ENCODE assay signal across 30 cellular contexts in the genomic region with DNA sequence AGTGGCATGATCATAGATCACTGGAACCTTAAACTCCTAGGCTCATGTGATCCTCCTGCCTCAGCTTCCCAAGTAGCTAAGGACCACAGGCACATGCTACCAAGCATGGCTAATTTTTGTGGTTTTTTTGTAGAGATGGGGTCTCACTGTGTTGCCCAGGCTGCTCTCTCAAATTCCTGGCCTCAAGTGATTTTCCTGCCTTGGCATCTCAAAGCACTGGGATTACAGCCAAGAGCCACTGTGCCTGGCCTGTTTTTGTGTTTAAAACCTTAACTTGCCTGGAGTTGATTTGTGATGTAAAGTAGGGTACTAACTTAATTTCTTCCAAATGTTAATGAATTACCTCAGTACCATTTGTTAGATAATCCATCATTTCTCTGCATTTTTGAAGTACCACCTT. TPM values are rescaled to one million over a fixed set of nuclear protein-coding genes. Genes with fewer than 3 reads are reported as not detected.
A peak's percentile ranks its signal among the peaks of the same experiment; 100 is the strongest.
DNase-seq lines count a peak whose midpoint lies in the region; ATAC-seq, FAIRE-seq and TF ChIP-seq lines count a peak whose summit lies in the region.
"Had no signal": no experiment of that assay in that cellular context is flagged by ENCODE, and none has a peak within 500 bp of the region (broad histone marks: within the 10 kb centered on the region; RNA-seq: fewer than 3 reads in every experiment).

No MANE protein-coding gene starts in this region.

- CTCF ChIA-PET in A549 (lab: Yijun Ruan, JAX) (no interaction called here), WTC11 (lab: Charles Lee) (no interaction called here)

- H3K4me2 ChIP-seq in A549: no peak overlapping the region
- H3K4me2 ChIP-seq: BLaER1 had no signal

- intact Hi-C loops in posterior cingulate gyrus (cut with DNase I): no loop called here

- no peaks in the 10 kb centered on the region for H3K9me3 Mint-ChIP-seq in WTC11
- H3K9me3 Mint-ChIP-seq: CD14-positive monocyte; CD4-positive, alpha-beta memory T cell had no signal

- H3K4me1 ChIP-seq in A549 (no peaks in the 10 kb centered on the region), HAP-1 (peaks cover 12% of the 10 kb centered on the region)
- H3K4me1 ChIP-seq: BE2C had no signal

- H3K4me3 Mint-ChIP-seq in WTC11: no peak overlapping the region
- H3K4me3 Mint-ChIP-seq: CD14-positive monocyte; CD4-positive, alpha-beta memory T cell; CD4-positive, CD25-positive, alpha-beta regulatory T cell; CD8-positive, alpha-beta memory T cell had no signal

- H3K27ac Mint-ChIP-seq in WTC11: no peak overlapping the region
- H3K27ac Mint-ChIP-seq: CD14-positive monocyte; CD4-positive, alpha-beta memory T cell; CD4-positive, CD25-positive, alpha-beta regulatory T cell had no signal

- H3K4me1 Mint-ChIP-seq in WTC11: peaks cover 17% of the 10 kb centered on the region

- TF ChIP-seq EP300 in A549 (IDR thresholded peaks at IDR 0.05): no peak

- peaks cover 6% of the 10 kb centered on the region for H3K36me3 Mint-ChIP-seq in WTC11
- H3K36me3 Mint-ChIP-seq: CD14-positive monocyte had no signal

- no peak for TF ChIP-seq POLR2A in A549 (IDR thresholded peaks at IDR 0.05; ENCODE audit: low read length)

- POLR2A ChIA-PET in A549 (lab: Yijun Ruan, JAX): no interaction called here
- POLR2A ChIA-PET in WTC11 (lab: Charles Lee): no interaction called here

- in situ Hi-C loops in HAP-1 (cut with MboI; ENCODE audit: low sequenced_read_pairs): loop anchor here (25.0 kb wide), 1 partner anchor 720 kb away; no protein-coding TSS in a partner anchor

- no peaks in the 10 kb centered on the region for H3K27me3 Mint-ChIP-seq in WTC11 (ENCODE audit: low read depth)
- H3K27me3 Mint-ChIP-seq: CD4-positive, alpha-beta memory T cell; CD4-positive, CD25-positive, alpha-beta regulatory T cell had no signal

- no peak overlapping the region for H3K27ac ChIP-seq in A549
- H3K27ac ChIP-seq: 22Rv1, BLaER1 had no signal

- no peak for DNase-seq in A549 (ENCODE audit: low read depth in 1 of 2, low spot score in 1 of 2)
- DNase-seq in HAP-1 (ENCODE audit: low spot score in 2 of 2): peak; percentile 52 to 61
- no peak for DNase-seq in WTC11 (ENCODE audit: low spot score)
- peak; percentile 30 for DNase-seq in fibroblast of peridontal ligament (ENCODE audit: extremely low read depth)
- no peak for DNase-seq in inferior parietal cortex (ENCODE audit: extremely low spot score)
- DNase-seq in NK-92 treated with Interleukin-12 subunit alpha and Interleukin-12 subunit beta, amount 100 ng/mL, for 24 hours (lab: John Stamatoyannopoulos, UW): no peak
- no peak for DNase-seq in posterior cingulate gyrus
- DNase-seq: ACHN; BE2C; C1 segment of cervical spinal cord; CD4-positive, alpha-beta memory T cell; CD4-positive, CD25-positive, alpha-beta regulatory T cell; CD8-positive, alpha-beta memory T cell; COR-L47; DMS 273 treated with DMSO at 0.1 percent for 48 hours; DMS153; DMS53; DMS79; DND-41; EL; GF-D8 had no signal

- TF ChIP-seq CTCF in A549 (IDR thresholded peaks at IDR 0.05) (no peak), WTC11 (IDR thresholded peaks at IDR 0.05) (no peak)

- H3K36me3 ChIP-seq in HAP-1 (replicated peaks): peaks cover 3% of the 10 kb centered on the region; the same call in 1 of the 2 replicates
- H3K36me3 ChIP-seq: BE2C had no signal

- H3K4me3 ChIP-seq in A549 (no peak overlapping the region), HAP-1 (no peak overlapping the region)
- H3K4me3 ChIP-seq: BLaER1 had no signal

- TF ChIP-seq RAD21 in A549 (conservative IDR thresholded peaks at IDR 0.05 in 1 of 2, IDR thresholded peaks at IDR 0.05 in 1 of 2): no peak

- no peaks in the 10 kb centered on the region for H3K9me3 ChIP-seq in A549
- H3K9me3 ChIP-seq in HAP-1: no peaks in the 10 kb centered on the region
- H3K9me3 ChIP-seq: BE2C had no signal

- ATAC-seq in A549 (no peak), WTC11 (no peak), GM19397 (IDR thresholded peaks at IDR 0.05; ENCODE audit: unreplicated experiment) (no peak)

- no peaks in the 10 kb centered on the region for H3K27me3 ChIP-seq in HAP-1 (ENCODE audit: low read depth)
- H3K27me3 ChIP-seq: BE2C had no signal

- peak; percentile 54 for FAIRE-seq in A549 (lab: Jason Lieb, UNC)
- FAIRE-seq: G401.6, GM12891, GM19239 had no signal

TF ChIP-seq in A549, 52 proteins besides CTCF, POLR2A, EP300 and RAD21:
- TF ChIP-seq JUNB (IDR thresholded peaks at IDR 0.05): no peak
TF ChIP-seq in A549: peak in this region for 0.

TF ChIP-seq in WTC11, 78 proteins besides CTCF, POLR2A, EP300 and RAD21:
- TF ChIP-seq ZNF121 (CRISPR knock-in tag; IDR thresholded peaks at IDR 0.05): peak; percentile 86
- TF ChIP-seq TEAD4 (CRISPR knock-in tag; IDR thresholded peaks at IDR 0.05): no peak
- no peak for TF ChIP-seq FOXJ3 (CRISPR knock-in tag; IDR thresholded peaks at IDR 0.05; ENCODE audit: borderline replicate concordance)
- no peak for TF ChIP-seq ZNF396 (CRISPR knock-in tag; IDR thresholded peaks at IDR 0.05; ENCODE audit: borderline replicate concordance)
- TF ChIP-seq, protein P1, sequence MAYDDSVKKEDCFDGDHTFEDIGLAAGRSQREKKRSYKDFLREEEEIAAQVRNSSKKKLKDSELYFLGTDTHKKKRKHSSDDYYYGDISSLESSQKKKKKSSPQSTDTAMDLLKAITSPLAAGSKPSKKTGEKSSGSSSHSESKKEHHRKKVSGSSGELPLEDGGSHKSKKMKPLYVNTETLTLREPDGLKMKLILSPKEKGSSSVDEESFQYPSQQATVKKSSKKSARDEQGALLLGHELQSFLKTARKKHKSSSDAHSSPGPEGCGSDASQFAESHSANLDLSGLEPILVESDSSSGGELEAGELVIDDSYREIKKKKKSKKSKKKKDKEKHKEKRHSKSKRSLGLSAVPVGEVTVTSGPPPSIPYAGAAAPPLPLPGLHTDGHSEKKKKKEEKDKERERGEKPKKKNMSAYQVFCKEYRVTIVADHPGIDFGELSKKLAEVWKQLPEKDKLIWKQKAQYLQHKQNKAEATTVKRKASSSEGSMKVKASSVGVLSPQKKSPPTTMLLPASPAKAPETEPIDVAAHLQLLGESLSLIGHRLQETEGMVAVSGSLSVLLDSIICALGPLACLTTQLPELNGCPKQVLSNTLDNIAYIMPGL (CRISPR knock-in tag; IDR thresholded peaks at IDR 0.05): no peak

RNA-seq across cellular contexts. Expression of a gene that starts 22.3 kb away (rescaled TPM):
- 11.2 and 12.8 TPM in 2 replicates for polyA plus RNA-seq in A549 (2011; rRNA removed)
- polyA plus RNA-seq in A549 (2012; cell fraction: cytosol; rRNA removed): 1.9 and 2.3 TPM in 2 replicates
- polyA plus RNA-seq in A549 (2012; cell fraction: nucleus; rRNA removed): 1.4 and 1.8 TPM in 2 replicates
- 3.0 to 3.2 TPM (median 3.1 TPM) in 3 replicates for polyA plus RNA-seq in A549 (2017; fragmentation: RNase III; extraction: RNeasy Plus Mini Kit Qiagen cat#74134 plus additional on column Dnase treatment)
- polyA minus RNA-seq in A549 (2011; rRNA and poly(A)+ RNA removed): 7.1 and 7.8 TPM in 2 replicates
- 41.7 to 46.3 TPM (median 42.8 TPM) in 3 replicates for total RNA-seq in WTC11 (2021)

RNA-seq across cellular contexts. Expression of a gene that starts 43.9 kb away (rescaled TPM):
- polyA plus RNA-seq in A549 (2011; rRNA removed) (0.04 TPM in 2 replicates), A549 (2017; fragmentation: RNase III; extraction: RNeasy Plus Mini Kit Qiagen cat#74134 plus additional on column Dnase treatment) (0.12 to 0.18 TPM (median 0.12 TPM) in 3 replicates)
- polyA plus RNA-seq in A549 (2012; cell fraction: cytosol; rRNA removed): 0.08 TPM in 2 replicates
- polyA plus RNA-seq in A549 (2012; cell fraction: nucleus; rRNA removed): 1.0 and 1.1 TPM in 2 replicates
- 0.17 and 0.34 TPM in 2 replicates for polyA minus RNA-seq in A549 (2011; rRNA and poly(A)+ RNA removed)
- 7.0 to 9.3 TPM (median 8.8 TPM) in 3 replicates for total RNA-seq in WTC11 (2021)
- total RNA-seq: CD4-positive, alpha-beta memory T cell; CD4-positive, CD25-positive, alpha-beta regulatory T cell; Daoy had no signal
- polyA plus RNA-seq: AG04450; CD14-positive monocyte; CD4-positive, alpha-beta memory T cell; CD4-positive, CD25-positive, alpha-beta regulatory T cell; CD8-positive, alpha-beta memory T cell had no signal

Comparison
In these comparisons a context has a peak if more than half of its experiments do, and no peak if none do; other contexts are left out.
1. DNase-seq: peak in HAP-1 (2 of 2) and fibroblast of peridontal ligament (single experiment); none in A549 (0 of 2), WTC11 (single experiment), inferior parietal cortex (single experiment), NK-92 treated with Interleukin-12 subunit alpha and Interleukin-12 subunit beta, amount 100 ng/mL, for 24 hours (single experiment) and posterior cingulate gyrus (0 of 10).